Comparison of ENCODE assay signal across 19 cellular contexts in genomic region chr1:89739844-89740216, GRCh38.
A peak's percentile ranks its signal among the peaks of the same experiment; 100 is the strongest.
DNase-seq lines count a peak whose midpoint lies in the region; ATAC-seq and TF ChIP-seq lines count a peak whose summit lies in the region.
"Had no signal": no experiment of that assay in that cellular context is flagged by ENCODE, and none has a peak within 500 bp of the region (broad histone marks: within the 10 kb centered on the region; RNA-seq: fewer than 3 reads in every experiment).

No MANE protein-coding gene starts in this region.

- intact Hi-C loops in activated CD4-positive, alpha-beta T cell treated with anti-CD3 and anti-CD28 coated beads for 36 hours (cut with DNase I, micrococcal nuclease), result loop anchor here (1.0 to 2.0 kb wide), 2 partner anchors 16 to 19 kb away; no protein-coding TSS in a partner anchor

- no peaks in the 10 kb centered on the region for H3K9me3 ChIP-seq in osteoblast (ENCODE audit: low read depth, low read length)
- H3K9me3 ChIP-seq: SK-N-SH had no signal

- H3K4me3 Mint-ChIP-seq in activated CD4-positive, alpha-beta T cell treated with anti-CD3 and anti-CD28 coated beads for 36 hours, result peak overlapping the region; percentile 55
- H3K4me3 Mint-ChIP-seq in T-cell, result no peak overlapping the region

- no peaks in the 10 kb centered on the region for H3K36me3 ChIP-seq in osteoblast (ENCODE audit: insufficient read depth, low read length)
- H3K36me3 ChIP-seq: BLaER1, cardiac muscle cell had no signal

- peaks cover 8% of the 10 kb centered on the region for H3K4me1 ChIP-seq in osteoblast (ENCODE audit: insufficient read depth, low read length)

- TF ChIP-seq CTCF in osteoblast (IDR thresholded peaks at IDR 0.05; ENCODE audit: extremely low read depth, low read depth, low read length), result no peak

- no peaks in the 10 kb centered on the region for H3K27me3 ChIP-seq in osteoblast (ENCODE audit: insufficient read depth, low read length)
- H3K27me3 ChIP-seq: BLaER1, cardiac muscle cell, hepatocyte had no signal

- CTCF ChIA-PET in activated CD4-positive, alpha-beta T cell treated with anti-CD3 and anti-CD28 coated beads for 36 hours (lab: Charles Lee), result interaction anchor here (1.0 to 4.0 kb wide), 5 partner anchors 14 to 727 kb away, joined by 3 to 21 read pairs (median 4); no protein-coding TSS in a partner anchor
- CTCF ChIA-PET in T-cell (lab: Charles Lee), result interaction anchor here in 1 of 2 donors (0.6 to 1.6 kb wide), 3 partner anchors 24 to 117 kb away, joined by 3 to 5 read pairs (median 4); no protein-coding TSS in a partner anchor

- no peaks in the 10 kb centered on the region for H3K79me2 ChIP-seq in osteoblast (ENCODE audit: insufficient read depth, low read length)
- H3K79me2 ChIP-seq: hepatocyte had no signal

- DNase-seq in activated CD4-positive, alpha-beta T cell treated with anti-CD3 and anti-CD28 coated beads for 36 hours, result no peak
- DNase-seq in activated CD4-positive, alpha-beta T cell treated with anti-CD3 and anti-CD28 coated beads, Interleukin-2, amount 50 U/mL, for 1 hour, result no peak
- DNase-seq in T-cell (peak in 6 of 34 experiments; percentile 9 to 71 (median 17)), osteoblast (ENCODE audit: insufficient read length, low spot score, missing footprints) (no peak), superior temporal gyrus (ENCODE audit: extremely low spot score) (no peak), SW 1271 (lab: John Stamatoyannopoulos, UW) (no peak)
- DNase-seq in central memory CD4-positive, alpha-beta T cell, result peak; percentile 38
- DNase-seq: 8988T, DMS53, MM.1S, NCI-H2081, NCI-H524 treated with DMSO at 0.1 percent for 48 hours, PC-3, SK-N-SH had no signal

- H3K4me3 ChIP-seq in osteoblast (ENCODE audit: insufficient read depth, low read length), result peak overlapping the region; percentile 10
- H3K4me3 ChIP-seq: BLaER1, cardiac muscle cell, hepatocyte had no signal

- H3K36me3 Mint-ChIP-seq in activated CD4-positive, alpha-beta T cell treated with anti-CD3 and anti-CD28 coated beads for 36 hours (ENCODE audit: low read depth), result peaks cover 5% of the 10 kb centered on the region
- peaks cover under 1% of the 10 kb centered on the region for H3K36me3 Mint-ChIP-seq in T-cell

- H3K4me2 ChIP-seq in osteoblast (ENCODE audit: insufficient read depth, low read length), result peak overlapping the region; percentile 51
- H3K4me2 ChIP-seq: BLaER1, hepatocyte, SK-N-SH had no signal

- H3K27ac Mint-ChIP-seq in activated CD4-positive, alpha-beta T cell treated with anti-CD3 and anti-CD28 coated beads for 36 hours, result peak overlapping the region; percentile 78
- peak overlapping the region; percentile 92 to 95 for H3K27ac Mint-ChIP-seq in T-cell

- H2AFZ ChIP-seq in osteoblast (ENCODE audit: low read length), result peak overlapping the region; percentile 61
- H2AFZ ChIP-seq: hepatocyte had no signal

- no peaks in the 10 kb centered on the region for H4K20me1 ChIP-seq in osteoblast (ENCODE audit: insufficient read depth, low read length)
- H4K20me1 ChIP-seq: BLaER1 had no signal

- POLR2A ChIA-PET in activated CD4-positive, alpha-beta T cell treated with anti-CD3 and anti-CD28 coated beads for 36 hours (lab: Charles Lee), result interaction anchor here (1.2 kb wide), 1 partner anchor 18 kb away, joined by 4 read pairs; no protein-coding TSS in a partner anchor
- POLR2A ChIA-PET in T-cell (lab: Charles Lee), result interaction anchor here in 1 of 2 donors (0.6 to 1.0 kb wide), 2 partner anchors 107 to 137 kb away, joined by 3 to 5 read pairs; partner anchors contain the start of gene LRRC8C

- H3K9me3 Mint-ChIP-seq in activated CD4-positive, alpha-beta T cell treated with anti-CD3 and anti-CD28 coated beads for 36 hours (ENCODE audit: low read depth), result no peaks in the 10 kb centered on the region
- H3K9me3 Mint-ChIP-seq in T-cell, result peaks cover 0 to 4% (median 0%) of the 10 kb centered on the region in 3 donors
- H3K9me3 Mint-ChIP-seq: HFFc6 had no signal

- H3K27ac ChIP-seq in osteoblast (ENCODE audit: low read depth, low read length), result no peak overlapping the region
- H3K27ac ChIP-seq: BLaER1, cardiac muscle cell, hepatocyte had no signal

- peaks cover 39% of the 10 kb centered on the region for H3K4me1 Mint-ChIP-seq in activated CD4-positive, alpha-beta T cell treated with anti-CD3 and anti-CD28 coated beads for 36 hours
- H3K4me1 Mint-ChIP-seq in T-cell, result peaks cover 33 to 38% (median 34%) of the 10 kb centered on the region in 3 donors

- no peaks in the 10 kb centered on the region for H3K27me3 Mint-ChIP-seq in activated CD4-positive, alpha-beta T cell treated with anti-CD3 and anti-CD28 coated beads for 36 hours
- H3K27me3 Mint-ChIP-seq in T-cell, result no peaks in the 10 kb centered on the region

- ATAC-seq in activated CD4-positive, alpha-beta T cell treated with anti-CD3 and anti-CD28 coated beads for 36 hours, result no peak
- ATAC-seq in T-cell (replicated peaks in 1 of 4), result peak; percentile 19 to 64 (median 24)
- ATAC-seq in GM18498 (IDR thresholded peaks at IDR 0.05; ENCODE audit: unreplicated experiment), result no peak

Comparison
In these comparisons a context has a peak if more than half of its experiments do, and no peak if none do; other contexts are left out.
1. ATAC-seq: peak in T-cell (4 of 4); none in activated CD4-positive, alpha-beta T cell treated with anti-CD3 and anti-CD28 coated beads for 36 hours (single experiment) and GM18498 (single experiment).